Comparison of ENCODE assay signal across 11 cellular contexts in the genomic region with DNA sequence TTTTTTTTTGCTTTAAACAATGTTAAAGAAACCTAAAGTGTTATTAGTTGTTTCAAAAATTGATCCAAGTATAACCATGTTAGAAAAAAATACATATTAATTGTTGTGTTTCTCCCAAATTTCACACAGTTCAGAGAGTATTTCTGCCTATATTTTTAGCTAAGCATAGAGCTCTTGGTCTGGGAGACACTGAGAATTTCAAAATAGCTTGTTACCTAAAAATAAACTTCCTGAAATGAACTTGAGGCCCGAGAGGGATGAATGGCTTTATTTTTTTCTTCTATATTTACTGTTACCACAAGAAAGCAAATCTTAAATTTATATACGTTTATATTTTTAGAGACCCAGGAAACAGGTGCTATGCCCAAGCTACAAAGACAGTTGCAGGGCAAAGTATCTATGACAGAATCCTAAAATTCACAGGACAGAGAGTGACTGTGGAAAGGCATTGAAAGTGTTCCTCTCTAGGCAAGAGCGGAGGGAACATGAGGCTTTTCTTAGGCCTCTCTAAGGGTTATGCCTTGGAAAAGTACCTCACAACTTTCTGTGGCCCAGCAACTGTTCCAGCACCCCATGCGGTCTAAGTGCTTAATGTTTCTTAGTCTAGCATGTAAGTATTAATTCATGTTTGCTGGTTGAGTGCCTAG. TPM values are rescaled to one million over a fixed set of nuclear protein-coding genes. Genes with fewer than 3 reads are reported as not detected.
DNase-seq lines count a peak whose midpoint lies in the region; ATAC-seq and FAIRE-seq lines count a peak whose summit lies in the region.
"Had no signal": no experiment of that assay in that cellular context is flagged by ENCODE, and none has a peak within 500 bp of the region (broad histone marks: within the 10 kb centered on the region; RNA-seq: fewer than 3 reads in every experiment).

No MANE protein-coding gene starts in this region.

- H3K4me3 ChIP-seq in CD4-positive, CD25-positive, alpha-beta regulatory T cell (ENCODE audit: low read depth, low read length) = peak overlapping the region; percentile 71

- no peaks in the 10 kb centered on the region for H3K27me3 Mint-ChIP-seq in CD4-positive, CD25-positive, alpha-beta regulatory T cell
- H3K27me3 Mint-ChIP-seq in activated naive CD8-positive, alpha-beta T cell treated with anti-CD3 and anti-CD28 coated beads, Interleukin-2, amount 10 ng/mL, durations not matched to agents 7 days and 5 days = no peaks in the 10 kb centered on the region
- H3K27me3 Mint-ChIP-seq in naive B cell = no peaks in the 10 kb centered on the region

- ATAC-seq in CD4-positive, CD25-positive, alpha-beta regulatory T cell (ENCODE audit: low read depth in 2 of 2) = no peak
- peak; percentile 35 for ATAC-seq in HG03354 (IDR thresholded peaks at IDR 0.05; ENCODE audit: poor library complexity, severe bottlenecking, unreplicated experiment)
- no peak for ATAC-seq in activated naive CD8-positive, alpha-beta T cell treated with anti-CD3 and anti-CD28 coated beads, Interleukin-2, amount 10 ng/mL, durations not matched to agents 7 days and 5 days (ENCODE audit: low read depth)
- peak; percentile 5 to 6 for ATAC-seq in naive B cell (ENCODE audit: low read depth in 2 of 2)
- no peak for ATAC-seq in HG03045 (IDR thresholded peaks at IDR 0.05; ENCODE audit: unreplicated experiment)
- ATAC-seq: Panc1 had no signal

- H3K36me3 Mint-ChIP-seq in CD4-positive, CD25-positive, alpha-beta regulatory T cell = peaks cover 27% of the 10 kb centered on the region
- H3K36me3 Mint-ChIP-seq in activated naive CD8-positive, alpha-beta T cell treated with anti-CD3 and anti-CD28 coated beads, Interleukin-2, amount 10 ng/mL, durations not matched to agents 7 days and 5 days = peaks cover 32% of the 10 kb centered on the region
- H3K36me3 Mint-ChIP-seq in naive B cell = peaks cover 13 to 25% of the 10 kb centered on the region in 2 donors

- H3K9me3 ChIP-seq in CD4-positive, CD25-positive, alpha-beta regulatory T cell (ENCODE audit: control insufficient read depth in 2 of 2, low read length in 2 of 2) = no peaks in the 10 kb centered on the region

- no peak for DNase-seq in CD4-positive, CD25-positive, alpha-beta regulatory T cell
- DNase-seq in activated naive CD8-positive, alpha-beta T cell treated with anti-CD3 and anti-CD28 coated beads, Interleukin-2, amount 10 ng/mL, durations not matched to agents 7 days and 5 days = no peak
- DNase-seq in naive B cell = no peak
- no peak for DNase-seq in urothelium cell line (ENCODE audit: low spot score)
- no peak for DNase-seq in HUDEP-2 (lab: John Stamatoyannopoulos, UW; ENCODE audit: unreplicated experiment in 76 of 76)
- no peak for DNase-seq in NCI-H1417 treated with DMSO at 0.1 percent for 48 hours (lab: John Stamatoyannopoulos, UW)
- DNase-seq: DMS79, nucleus accumbens had no signal

- peaks cover 25% of the 10 kb centered on the region for H3K36me3 ChIP-seq in CD4-positive, CD25-positive, alpha-beta regulatory T cell (ENCODE audit: control insufficient read depth, insufficient read depth, low read length)

- H3K9me3 Mint-ChIP-seq in CD4-positive, CD25-positive, alpha-beta regulatory T cell = no peaks in the 10 kb centered on the region
- no peaks in the 10 kb centered on the region for H3K9me3 Mint-ChIP-seq in activated naive CD8-positive, alpha-beta T cell treated with anti-CD3 and anti-CD28 coated beads, Interleukin-2, amount 10 ng/mL, durations not matched to agents 7 days and 5 days
- no peaks in the 10 kb centered on the region for H3K9me3 Mint-ChIP-seq in naive B cell

- peaks cover 57 to 97% (median 80%) of the 10 kb centered on the region in 4 donors for H3K4me1 Mint-ChIP-seq in CD4-positive, CD25-positive, alpha-beta regulatory T cell
- peaks cover 89% of the 10 kb centered on the region for H3K4me1 Mint-ChIP-seq in activated naive CD8-positive, alpha-beta T cell treated with anti-CD3 and anti-CD28 coated beads, Interleukin-2, amount 10 ng/mL, durations not matched to agents 7 days and 5 days
- H3K4me1 Mint-ChIP-seq in naive B cell = peaks cover 75 to 97% (median 89%) of the 10 kb centered on the region in 3 donors

- peak overlapping the region in 3 of 4 donors; percentile 23 to 81 (median 50) for H3K4me3 Mint-ChIP-seq in CD4-positive, CD25-positive, alpha-beta regulatory T cell
- H3K4me3 Mint-ChIP-seq in activated naive CD8-positive, alpha-beta T cell treated with anti-CD3 and anti-CD28 coated beads, Interleukin-2, amount 10 ng/mL, durations not matched to agents 7 days and 5 days = peak overlapping the region; percentile 76
- H3K4me3 Mint-ChIP-seq in naive B cell = peak overlapping the region; percentile 57 to 87 (median 76)

- H3K4me1 ChIP-seq in CD4-positive, CD25-positive, alpha-beta regulatory T cell (ENCODE audit: control insufficient read depth, insufficient read depth, low read length, poor library complexity, severe bottlenecking) = peaks cover 91% of the 10 kb centered on the region

- no peaks in the 10 kb centered on the region for H3K27me3 ChIP-seq in CD4-positive, CD25-positive, alpha-beta regulatory T cell (ENCODE audit: control insufficient read depth, insufficient read depth, low read length)

- H3K27ac Mint-ChIP-seq in CD4-positive, CD25-positive, alpha-beta regulatory T cell = peak overlapping the region; percentile 87 to 96 (median 95)
- peak overlapping the region; percentile 95 for H3K27ac Mint-ChIP-seq in activated naive CD8-positive, alpha-beta T cell treated with anti-CD3 and anti-CD28 coated beads, Interleukin-2, amount 10 ng/mL, durations not matched to agents 7 days and 5 days
- peak overlapping the region; percentile 80 to 98 (median 91) for H3K27ac Mint-ChIP-seq in naive B cell

- POLR2A ChIA-PET in activated naive CD8-positive, alpha-beta T cell treated with anti-CD3 and anti-CD28 coated beads, Interleukin-2, amount 10 ng/mL, durations not matched to agents 7 days and 5 days (lab: Charles Lee) = interaction anchor here (1.1 to 3.3 kb wide), 8 partner anchors 11 to 51 kb away, joined by 4 to 31 read pairs (median 14); a partner anchor contains a TSS

- peak overlapping the region; percentile 76 for H3K27ac ChIP-seq in CD4-positive, CD25-positive, alpha-beta regulatory T cell (ENCODE audit: insufficient read depth, low read length, poor library complexity, severe bottlenecking)

- FAIRE-seq in urothelium cell line (lab: Jason Lieb, UNC) = no peak

RNA-seq across cellular contexts. Expression of a gene that starts 36.4 kb away (rescaled TPM):
- 57.4 TPM for total RNA-seq in CD4-positive, CD25-positive, alpha-beta regulatory T cell
- polyA plus RNA-seq in CD4-positive, CD25-positive, alpha-beta regulatory T cell = 10 to 100 TPM; 35.8 to 92.6 (median 61.0) TPM
- 10 to 100 TPM; 86.9 to 92.2 TPM for total RNA-seq in activated naive CD8-positive, alpha-beta T cell treated with anti-CD3 and anti-CD28 coated beads, Interleukin-2, amount 10 ng/mL, durations not matched to agents 7 days and 5 days
- polyA plus RNA-seq in naive B cell (ENCODE audit: low read depth in 6 of 6) = 100 to 1,000 TPM in 5 of 6 donors, 10 to 100 TPM in 1; 99.4 to 169 (median 116) TPM

Comparison
In these comparisons a context has a peak if more than half of its experiments do, and no peak if none do; other contexts are left out.
1. ATAC-seq: peak in HG03354 (single experiment) and naive B cell (2 of 2); none in CD4-positive, CD25-positive, alpha-beta regulatory T cell (0 of 2), activated naive CD8-positive, alpha-beta T cell treated with anti-CD3 and anti-CD28 coated beads, Interleukin-2, amount 10 ng/mL, durations not matched to agents 7 days and 5 days (single experiment) and HG03045 (single experiment).
2. Peak in every context shown above with its lines, with median percentiles within 50 percentile points of each other: H3K27ac Mint-ChIP-seq and H3K4me3 Mint-ChIP-seq.